ENCODE assay signal across 7 cellular contexts in genomic region chr3:181712505-181713299, GRCh38. TPM values are rescaled to one million over a fixed set of nuclear protein-coding genes. Genes with fewer than 3 reads are reported as not detected.
DNase-seq lines count a peak whose midpoint lies in the region; ATAC-seq and TF ChIP-seq lines count a peak whose summit lies in the region.

No MANE protein-coding gene starts in this region.

- DNase-seq in RWPE1 (ENCODE audit: low spot score) (peak; percentile 21), cardiac muscle cell (ENCODE audit: low read depth in 1 of 2, low spot score in 1 of 2) (no peak), midbrain (lab: John Stamatoyannopoulos, UW) (no peak), OCI-M2 (lab: John Stamatoyannopoulos, UW; ENCODE audit: unreplicated experiment) (no peak)

- ATAC-seq in HG02623 (IDR thresholded peaks at IDR 0.05; ENCODE audit: unreplicated experiment): no peak

- TF ChIP-seq CTCF in RWPE1 (conservative IDR thresholded peaks at IDR 0.05; ENCODE audit: low read depth) (no peak), cardiac muscle cell (IDR thresholded peaks at IDR 0.05; ENCODE audit: low read depth, low read length) (no peak)

- H3K27me3 ChIP-seq in HUES64 (ENCODE audit: insufficient read depth, low read length) (no peaks in the 10 kb centered on the region), cardiac muscle cell (peaks cover 98% of the 10 kb centered on the region), skeletal muscle tissue (ENCODE audit: control insufficient read depth in 3 of 3, insufficient read depth in 3 of 3, low read length in 3 of 3) (peaks cover 71 to 89% (median 83%) of the 10 kb centered on the region in 3 donors)

- peak overlapping the region; percentile 95 for H3K4me3 ChIP-seq in HUES64 (ENCODE audit: low read length)
- peak overlapping the region; percentile 30 for H3K4me3 ChIP-seq in cardiac muscle cell
- peak overlapping the region in 2 of 3 donors; percentile 14 to 17 for H3K4me3 ChIP-seq in skeletal muscle tissue (ENCODE audit: low read length in 3 of 3)

- no peaks in the 10 kb centered on the region for H3K9me3 ChIP-seq in HUES64 (ENCODE audit: insufficient read depth, low read depth, low read length)
- no peaks in the 10 kb centered on the region for H3K9me3 ChIP-seq in cardiac muscle cell (ENCODE audit: low read depth)
- H3K9me3 ChIP-seq in skeletal muscle tissue (ENCODE audit: control insufficient read depth in 3 of 3, low read length in 3 of 3): no peaks in the 10 kb centered on the region

- H3K9ac ChIP-seq in HUES64 (ENCODE audit: low read depth, low read length) (peak overlapping the region; percentile 95), skeletal muscle tissue (ENCODE audit: low read depth in 1 of 3, low read length in 3 of 3) (no peak overlapping the region)

- H3K36me3 ChIP-seq in HUES64 (ENCODE audit: insufficient read depth, low read length) (peaks cover 38% of the 10 kb centered on the region), cardiac muscle cell (no peaks in the 10 kb centered on the region), skeletal muscle tissue (ENCODE audit: control insufficient read depth in 3 of 3, insufficient read depth in 3 of 3, low read length in 3 of 3) (no peaks in the 10 kb centered on the region)

- POLR2A ChIA-PET in RWPE1 (lab: Yijun Ruan, JAX; ENCODE audit: low non-redundant PET): no interaction called here

- CTCF ChIA-PET in RWPE1 (lab: Yijun Ruan, JAX): interaction anchor here (0.5 to 1.0 kb wide), 3 partner anchors 11 to 111 kb away, joined by 3 to 6 read pairs (median 5); no protein-coding TSS in a partner anchor

- H3K4me1 ChIP-seq in HUES64 (ENCODE audit: insufficient read depth, low read length) (peaks cover 32% of the 10 kb centered on the region), cardiac muscle cell (ENCODE audit: low read depth) (no peaks in the 10 kb centered on the region), skeletal muscle tissue (ENCODE audit: control insufficient read depth in 3 of 3, insufficient read depth in 3 of 3, low read length in 3 of 3) (peaks cover 8 to 16% (median 9%) of the 10 kb centered on the region in 3 donors)

- H3K27ac ChIP-seq in HUES64 (ENCODE audit: low read depth, low read length) (peak overlapping the region; percentile 100), RWPE1 (peak overlapping the region; percentile 20; the same call in 1 of the 2 replicates), cardiac muscle cell (no peak overlapping the region), skeletal muscle tissue (ENCODE audit: low read depth, low read length) (no peak overlapping the region)

- under 1% methylated on average over 70 of the region's 70 CpGs for WGBS in HUES64

RNA-seq across cellular contexts. Expression of gene SOX2, which starts 1.0 kb away (rescaled TPM):
- 174 TPM for polyA plus RNA-seq in HUES64 (2013, experiment 1 of 2)
- 191 TPM for polyA plus RNA-seq in HUES64 (2013, experiment 2 of 2)
- 0.18 TPM in 1 of 2 replicates, not detected in the other for total RNA-seq in cardiac muscle cell
- polyA plus RNA-seq in cardiac muscle cell: not detected in 2 replicates
- under 0.01 TPM for total RNA-seq in skeletal muscle tissue

Comparison
In these comparisons a context has a peak if more than half of its experiments do, and no peak if none do; other contexts are left out.
1. H3K27ac ChIP-seq: peak in HUES64 (single experiment) and RWPE1 (single experiment); none in cardiac muscle cell (single experiment) and skeletal muscle tissue (single experiment).
2. H3K4me3 ChIP-seq: peak in every context shown above with its lines; median percentile 95 in HUES64; 30 in cardiac muscle cell; 16 in skeletal muscle tissue.